8 cellular contexts compared by ENCODE assay signal in the genomic region with DNA sequence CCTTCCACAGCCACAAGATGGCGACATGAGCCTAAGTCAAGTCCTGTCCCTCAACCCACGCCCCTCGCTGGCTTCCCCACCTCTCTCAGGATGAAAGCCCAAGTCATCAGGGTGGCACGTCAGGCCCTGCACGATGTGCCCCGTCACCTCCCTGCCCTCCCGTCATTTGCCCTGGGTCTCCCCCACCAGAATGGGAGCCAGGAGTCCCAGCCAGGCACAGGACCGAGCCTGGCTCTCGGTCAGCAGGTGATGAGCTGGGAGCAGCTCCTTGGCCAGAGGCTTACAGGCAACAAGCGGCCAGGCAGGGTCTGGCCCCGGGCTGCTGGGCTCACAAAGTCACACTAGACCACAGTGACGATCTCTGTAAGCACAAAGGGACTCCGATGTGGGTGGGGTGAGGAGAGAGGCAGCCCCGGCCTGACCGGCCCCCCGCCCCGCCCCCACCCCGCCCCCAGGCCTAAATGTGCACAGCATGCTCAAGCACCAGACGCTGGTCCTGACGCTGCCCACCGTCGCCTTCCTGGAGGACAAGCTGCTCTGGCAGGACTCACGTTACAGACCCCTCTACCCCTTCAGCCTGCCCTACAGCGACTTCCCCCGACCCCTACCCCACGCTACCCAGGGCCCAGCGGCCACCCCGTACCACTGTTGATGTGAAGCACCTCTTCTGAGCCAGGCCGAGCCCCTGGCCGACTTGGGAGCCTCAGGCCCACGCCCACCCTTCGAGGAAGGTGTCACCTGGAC. TPM values are rescaled to one million over a fixed set of nuclear protein-coding genes. Genes with fewer than 3 reads are reported as not detected.
DNase-seq lines count a peak whose midpoint lies in the region; ATAC-seq, FAIRE-seq and TF ChIP-seq lines count a peak whose summit lies in the region.

No MANE protein-coding gene starts in this region.

- no peak for FAIRE-seq in pancreas (lab: Jason Lieb, UNC)

- intact Hi-C loops in pancreas (cut with DNase I) (loop anchor here in 1 of 3 donors (5.0 kb wide), 1 partner anchor 327 kb away; no protein-coding TSS in a partner anchor), thyroid gland (cut with DNase I) (loop anchor here (10.0 kb wide), 2 partner anchors 145 to 325 kb away; partner anchors contain the start of genes EIF3G, OLFM2 and P2RY11)

- no peak overlapping the region for H3K4me3 ChIP-seq in SJSA1
- no peak overlapping the region for H3K4me3 ChIP-seq in pancreas
- H3K4me3 ChIP-seq in thyroid gland (replicated peaks in 1 of 3) = no peak overlapping the region

- 60 to 66% methylated on average over 32 of the region's 32 CpGs for WGBS in pancreas, 2 donors
- 47 to 52% methylated on average over 17 to 21 of the region's 32 CpGs for WGBS in thyroid gland, 2 donors

- ATAC-seq in pancreas (peak; percentile 56 to 85 (median 77)), GM19324 (IDR thresholded peaks at IDR 0.05; ENCODE audit: low FRiP score, unreplicated experiment) (no peak)

- H3K4me1 ChIP-seq in SJSA1 (replicated peaks) (no peaks in the 10 kb centered on the region), pancreas (no peaks in the 10 kb centered on the region), thyroid gland (peaks cover 15 to 23% of the 10 kb centered on the region in 2 donors)

- no peaks in the 10 kb centered on the region for H3K9me3 ChIP-seq in SJSA1 (replicated peaks)
- no peaks in the 10 kb centered on the region for H3K9me3 ChIP-seq in pancreas
- no peaks in the 10 kb centered on the region for H3K9me3 ChIP-seq in thyroid gland

- H3K27ac ChIP-seq in SJSA1 (no peak overlapping the region), pancreas (peak overlapping the region in 2 of 4 donors; percentile 4 to 27), thyroid gland (peak overlapping the region; percentile 44 to 69 (median 44))

- H3K27me3 ChIP-seq in SJSA1 (replicated peaks) (no peaks in the 10 kb centered on the region), pancreas (no peaks in the 10 kb centered on the region), thyroid gland (no peaks in the 10 kb centered on the region)

- H3K36me3 ChIP-seq in SJSA1 (peaks cover 53% of the 10 kb centered on the region), pancreas (peaks cover 0 to 5% (median 4%) of the 10 kb centered on the region in 3 donors), thyroid gland (peaks cover 25 to 27% of the 10 kb centered on the region in 2 donors)

- DNase-seq in DMS79 (lab: John Stamatoyannopoulos, UW) = peak; percentile 78
- peak; percentile 80 for DNase-seq in M059J (ENCODE audit: low read depth)
- DNase-seq in SJSA1 (ENCODE audit: low read depth in 1 of 2, low spot score in 2 of 2) = peak; percentile 67 to 93
- DNase-seq in activated effector memory CD4-positive, alpha-beta T cell treated with Interleukin-2 at 50 U/mL for 16 hours = peak; percentile 73
- peak; percentile 57 for DNase-seq in germinal center (ENCODE audit: low spot score)
- peak; percentile 75 to 88 (median 83) for DNase-seq in pancreas
- peak; percentile 94 to 95 for DNase-seq in thyroid gland

- no peak for TF ChIP-seq POLR2A in thyroid gland (IDR thresholded peaks at IDR 0.05)

- TF ChIP-seq CTCF in pancreas (IDR thresholded peaks at IDR 0.05) (peak in 3 of 4 donors; percentile 56 to 68 (median 59)), thyroid gland (IDR thresholded peaks at IDR 0.05) (peak in 4 of 6 experiments; percentile 61 to 83 (median 72))

RNA-seq across cellular contexts. Expression of gene MRPL4, which starts 7.3 kb away (rescaled TPM):
- total RNA-seq in M059J (2014; rRNA removed; shearing (Covaris generic)) = 53.8 and 96.4 TPM in 2 replicates
- total RNA-seq in SJSA1 (2014; rRNA removed; shearing (Covaris generic)) = 86.3 and 87.4 TPM in 2 replicates
- total RNA-seq in pancreas = 10 to 100 TPM in 4 of 6 donors, 1 to 10 TPM in 2; 9.9 to 17.6 (median 14.9) TPM
- polyA plus RNA-seq in pancreas = 10 to 100 TPM; 23.5 to 34.4 TPM
- 10 to 100 TPM; 36.1 to 81.7 (median 54.9) TPM for total RNA-seq in thyroid gland

RNA-seq across cellular contexts. Expression of gene ICAM1, which starts 11.6 kb away (rescaled TPM):
- 68.8 and 88.4 TPM in 2 replicates for total RNA-seq in M059J (2014; rRNA removed; shearing (Covaris generic))
- total RNA-seq in SJSA1 (2014; rRNA removed; shearing (Covaris generic)) = 11.9 and 17.2 TPM in 2 replicates
- total RNA-seq in pancreas (10 to 100 TPM in 2 of 6 donors, 1 to 10 TPM in 4; 2.2 to 32.4 (median 5.7) TPM), thyroid gland (10 to 100 TPM in 3 of 4 donors, 1 to 10 TPM in 1; 8.1 to 37.6 (median 19.7) TPM)
- polyA plus RNA-seq in pancreas = 10 to 100 TPM in 1 of 2 donors, 1 to 10 TPM in 1; 7.2 to 13.5 TPM

RNA-seq across cellular contexts. Expression of gene ICAM4, which starts 27.4 kb away (rescaled TPM):
- not detected in 2 replicates for total RNA-seq in M059J (2014; rRNA removed; shearing (Covaris generic))
- not detected in 2 replicates for total RNA-seq in SJSA1 (2014; rRNA removed; shearing (Covaris generic))
- total RNA-seq in pancreas = under 1 TPM in 5 of 6 donors, not detected in 1; 0.13 to 0.56 (median 0.20) TPM
- polyA plus RNA-seq in pancreas = under 1 TPM in 1 of 2 donors, not detected in 1; 0.27 TPM
- total RNA-seq in thyroid gland = under 1 TPM in 1 of 4 donors, not detected in 3; 0.44 TPM

RNA-seq across cellular contexts. Expression of gene S1PR2, which starts 28.2 kb away (rescaled TPM):
- 7.1 and 8.3 TPM in 2 replicates for total RNA-seq in M059J (2014; rRNA removed; shearing (Covaris generic))
- 4.9 and 7.0 TPM in 2 replicates for total RNA-seq in SJSA1 (2014; rRNA removed; shearing (Covaris generic))
- total RNA-seq in pancreas (1 to 10 TPM; 1.9 to 4.8 (median 3.0) TPM), thyroid gland (1 to 10 TPM; 3.6 to 9.8 (median 5.3) TPM)
- polyA plus RNA-seq in pancreas = 1 to 10 TPM; 1.6 to 2.0 TPM

RNA-seq across cellular contexts. Expression of gene ICAM5, which starts 30.4 kb away (rescaled TPM):
- total RNA-seq in M059J (2014; rRNA removed; shearing (Covaris generic)) = 4.4 and 6.1 TPM in 2 replicates
- total RNA-seq in SJSA1 (2014; rRNA removed; shearing (Covaris generic)) = 0.38 and 0.79 TPM in 2 replicates
- total RNA-seq in pancreas (under 1 TPM in 5 of 6 donors, not detected in 1; 0.08 to 0.22 (median 0.17) TPM), thyroid gland (1 to 10 TPM in 2 of 4 donors, not detected in 2; 1.0 to 1.6 TPM)
- under 1 TPM; 0.26 to 0.30 TPM for polyA plus RNA-seq in pancreas
